9 cellular contexts compared by ENCODE assay signal in the genomic region with DNA sequence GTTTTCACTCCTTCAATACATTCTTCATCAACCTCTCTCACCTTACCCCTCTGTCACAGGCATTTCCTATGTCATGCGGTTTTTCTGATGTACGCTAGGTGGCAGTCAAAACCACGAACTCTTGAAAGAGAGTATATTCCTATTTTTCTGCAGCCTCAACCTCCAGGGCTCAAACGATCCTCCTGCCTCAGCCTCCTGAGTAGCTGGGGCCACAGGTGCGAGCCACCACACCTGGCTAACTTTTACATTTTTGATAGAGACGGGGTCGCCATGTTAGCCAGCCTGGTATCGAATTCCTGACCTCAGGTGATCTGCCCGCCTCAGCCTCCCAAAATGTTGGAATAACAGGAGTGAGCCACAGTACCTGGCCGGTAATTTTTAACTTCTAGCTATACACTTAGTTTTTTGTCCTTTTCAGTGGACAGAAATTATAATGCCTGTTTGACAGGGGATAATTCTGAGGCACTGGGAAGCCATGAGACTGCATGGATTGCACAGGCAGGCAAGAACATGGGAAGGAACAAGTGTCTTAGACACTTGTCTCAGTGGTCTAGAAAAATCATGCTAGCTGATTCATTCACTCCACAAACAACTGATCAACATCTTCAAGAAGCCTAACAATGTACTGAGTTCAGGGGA. TPM values are rescaled to one million over a fixed set of nuclear protein-coding genes. Genes with fewer than 3 reads are reported as not detected.
A peak's percentile ranks its signal among the peaks of the same experiment; 100 is the strongest.
DNase-seq lines count a peak whose midpoint lies in the region; ATAC-seq and TF ChIP-seq lines count a peak whose summit lies in the region.
"Had no signal": no experiment of that assay in that cellular context is flagged by ENCODE, and none has a peak within 500 bp of the region (broad histone marks: within the 10 kb centered on the region; RNA-seq: fewer than 3 reads in every experiment).

No MANE protein-coding gene starts in this region.

- DNase-seq in ELF-1 (ENCODE audit: low read depth, low spot score) (peak; percentile 45), SK-N-DZ (ENCODE audit: low spot score) (peak; percentile 52), MCF 10A (ENCODE audit: unreplicated experiment) (peak; percentile 67), left colon (peak in 1 of 2 donors; percentile 24), suprapubic skin (ENCODE audit: low spot score in 2 of 2) (no peak)

- H3K9ac ChIP-seq in Loucy (ENCODE audit: low read depth, low read length, poor library complexity, severe bottlenecking): peak overlapping the region; percentile 39

- BruUV-seq in MCF 10A (replicated peaks; lab: Mats Ljungman, UMichigan): no TSS peak

- no peak for TF ChIP-seq POLR2A in suprapubic skin (IDR thresholded peaks at IDR 0.05)

- H4K20me1 ChIP-seq in Loucy (ENCODE audit: insufficient read depth, low read length, poor library complexity, severe bottlenecking): no peaks in the 10 kb centered on the region

- H3K4me2 ChIP-seq in Loucy (ENCODE audit: low read depth, low read length, poor library complexity, severe bottlenecking): no peak overlapping the region

- intact Hi-C loops in MCF 10A (cut with micrococcal nuclease) (no loop called here), left colon (cut with DNase I, micrococcal nuclease) (no loop called here)

- CTCF ChIA-PET in MCF 10A (lab: Yijun Ruan, JAX): interaction anchor here (0.6 to 15.2 kb wide), 14 partner anchors 12 to 296 kb away, joined by 3 to 425 read pairs (median 4); partner anchors contain the start of gene HFE

- ATAC-seq in left colon (peak; percentile 66), HG02763 (IDR thresholded peaks at IDR 0.05; ENCODE audit: unreplicated experiment) (no peak), GM19452 (IDR thresholded peaks at IDR 0.05; ENCODE audit: unreplicated experiment) (no peak)

- H3K36me3 ChIP-seq in Loucy (ENCODE audit: insufficient read depth, low read length): no peaks in the 10 kb centered on the region
- no peaks in the 10 kb centered on the region for H3K36me3 ChIP-seq in suprapubic skin

- TF ChIP-seq CTCF in Loucy (conservative IDR thresholded peaks at IDR 0.05; ENCODE audit: low read length): peak; percentile 76
- TF ChIP-seq CTCF in MCF 10A (IDR thresholded peaks at IDR 0.05; ENCODE audit: unreplicated experiment): peak; percentile 78
- peak; percentile 29 to 65 for TF ChIP-seq CTCF in suprapubic skin (IDR thresholded peaks at IDR 0.05)

- no peaks in the 10 kb centered on the region for H3K9me2 ChIP-seq in Loucy (replicated peaks; ENCODE audit: low read depth, low read length)

- H3K27me3 ChIP-seq in Loucy (ENCODE audit: insufficient read depth, low read length, poor library complexity, severe bottlenecking): no peaks in the 10 kb centered on the region
- H3K27me3 ChIP-seq in suprapubic skin: no peaks in the 10 kb centered on the region

- H2AFZ ChIP-seq in Loucy (ENCODE audit: low read length): 0 out of 2 replicates have a peak overlapping the region, but pooled peaks have one; percentile 8

- no peak overlapping the region for H3K27ac ChIP-seq in suprapubic skin
- H3K27ac ChIP-seq: skin epidermis had no signal

- no peaks in the 10 kb centered on the region for H3K27me3 Mint-ChIP-seq in MCF 10A (ENCODE audit: insufficient read depth, unreplicated experiment)

- no peak overlapping the region for H3K4me3 Mint-ChIP-seq in MCF 10A (ENCODE audit: unreplicated experiment)

- H3K36me3 Mint-ChIP-seq in MCF 10A (ENCODE audit: insufficient read depth, unreplicated experiment): no peaks in the 10 kb centered on the region

- no peaks in the 10 kb centered on the region for H3K9me3 ChIP-seq in Loucy (ENCODE audit: insufficient read depth, low read depth, low read length)
- no peaks in the 10 kb centered on the region for H3K9me3 ChIP-seq in suprapubic skin

- H3K4me1 ChIP-seq in Loucy (ENCODE audit: insufficient read depth, low read length, poor library complexity, severe bottlenecking) (no peaks in the 10 kb centered on the region), suprapubic skin (peaks cover 7% of the 10 kb centered on the region)

- no peaks in the 10 kb centered on the region for H3K9me3 Mint-ChIP-seq in MCF 10A (ENCODE audit: unreplicated experiment)

- H3K27ac Mint-ChIP-seq in MCF 10A (ENCODE audit: low read depth, unreplicated experiment): no peak overlapping the region

- no peak for TF ChIP-seq EP300 in suprapubic skin (IDR thresholded peaks at IDR 0.05)

- 33% methylated on average over 10 of the region's 10 CpGs for WGBS in suprapubic skin

- H3K79me2 ChIP-seq in Loucy (ENCODE audit: insufficient read depth, low read length): no peaks in the 10 kb centered on the region

- H3F3A ChIP-seq in Loucy (ENCODE audit: low read depth): 0 out of 2 replicates have a peak, but pooled peaks cover 2% of the 10 kb centered on the region

- H3K4me1 Mint-ChIP-seq in MCF 10A (ENCODE audit: insufficient read depth, unreplicated experiment): no peaks in the 10 kb centered on the region

- H3K4me3 ChIP-seq in Loucy (ENCODE audit: low read length, poor library complexity, severe bottlenecking) (no peak overlapping the region), suprapubic skin (no peak overlapping the region)
- H3K4me3 ChIP-seq: skin epidermis had no signal

- POLR2A ChIA-PET in MCF 10A (lab: Yijun Ruan, JAX): interaction anchor here (0.8 to 8.3 kb wide), 11 partner anchors 19 to 93 kb away, joined by 3 to 59 read pairs (median 13); partner anchors contain the start of gene HFE

RNA-seq across cellular contexts. Expression of gene HFE, which starts 22.5 kb away (rescaled TPM):
- not detected in 2 replicates for polyA plus RNA-seq in SK-N-DZ (2014; cell fraction: cytosol; rRNA removed)
- not detected in 2 replicates for polyA plus RNA-seq in SK-N-DZ (2014; cell fraction: nucleus; rRNA removed)
- total RNA-seq in MCF 10A (2022) (2.8 and 5.2 TPM in 2 replicates), left colon (10 to 100 TPM in 1 of 2 donors, 1 to 10 TPM in 1; 8.2 to 12.0 TPM), suprapubic skin (1 to 10 TPM; 2.1 to 4.2 (median 3.6) TPM)

Comparison
In these comparisons a context has a peak if more than half of its experiments do, and no peak if none do; other contexts are left out.
1. DNase-seq: peak in ELF-1 (single experiment), SK-N-DZ (single experiment) and MCF 10A (single experiment); none in suprapubic skin (0 of 2).
2. Peak in every context shown above with its lines, with median percentiles within 50 percentile points of each other: CTCF ChIP-seq.